In the genomic region with DNA sequence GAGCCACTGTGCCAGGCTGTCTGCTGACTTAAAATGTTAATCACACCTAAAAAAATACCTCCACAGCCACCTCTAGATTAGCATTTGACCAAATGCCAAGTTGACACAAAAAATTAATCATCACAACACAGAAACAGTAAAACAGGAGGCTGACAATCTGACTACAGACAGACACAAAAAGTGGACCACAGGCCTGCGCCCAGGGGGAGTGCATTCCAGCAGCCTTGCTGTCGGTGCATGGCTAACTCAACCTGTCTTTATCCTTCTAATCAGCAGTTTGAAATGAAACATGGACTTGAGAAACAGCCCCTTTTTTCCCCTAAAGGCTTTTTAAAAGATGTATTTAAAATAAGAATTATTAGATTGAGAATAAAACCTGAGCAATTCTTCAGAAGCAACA, we compare ENCODE assay signal across 31 cellular contexts.
"Had no signal": no experiment of that assay in that cellular context is flagged by ENCODE, and none has a peak within 500 bp of the region (broad histone marks: within the 10 kb centered on the region; RNA-seq: fewer than 3 reads in every experiment).

No MANE protein-coding gene starts in this region.

- ATAC-seq: natural killer cell; psoas muscle; right cardiac atrium; right lobe of liver; stimulated activated memory B cell treated with anti-CD40 and anti-IgM and Interleukin-4, amounts not matched to agents 10 μg/mL and 1 μg/mL and 100 μg/mL, for 72 hours; stimulated activated naive CD8-positive, alpha-beta T cell treated with anti-CD3 and anti-CD28 coated beads, Interleukin-15, amount 100 ng/mL, for 72 hours; stimulated activated naive CD8-positive, alpha-beta T cell treated with anti-CD3 and anti-CD28 coated beads, Interleukin-15, Interleukin-2, amounts not matched to agents 100 U/mL and 50 U/mL, for 24 hours; upper lobe of right lung had no signal

- H3K27ac Mint-ChIP-seq: naive B cell; natural killer cell; nephron; neural progenitor cell; progenitor cell of endocrine pancreas; stimulated activated memory B cell treated with anti-CD40 and anti-IgM and Interleukin-4, amounts not matched to agents 10 μg/mL and 1 μg/mL and 100 μg/mL, for 72 hours; stimulated activated naive CD8-positive, alpha-beta T cell treated with anti-CD3 and anti-CD28 coated beads, Interleukin-15, amount 100 ng/mL, for 72 hours; type B pancreatic cell had no signal

- DNase-seq: naive B cell; natural killer cell; occipital lobe; ovary; posterior cingulate gyrus; psoas muscle; right cardiac atrium; right lobe of liver; sigmoid colon; small intestine; stimulated activated CD4-positive, alpha-beta T cell treated with anti-CD3 and anti-CD28 coated beads, Interleukin-15, amount 100 ng/mL, for 24 hours; stimulated activated CD4-positive, alpha-beta T cell treated with anti-CD3 and anti-CD28 coated beads, Interleukin-2, amount 100 ng/mL, for 24 hours; stimulated activated CD4-positive, alpha-beta T cell treated with anti-CD3 and anti-CD28 coated beads, Interleukin-2, amount 100 ng/mL, for 48 hours; stimulated activated CD4-positive, alpha-beta T cell treated with anti-CD3 and anti-CD28 coated beads, Interleukin-4, amount 100 ng/mL, for 4 hours; stimulated activated CD8-positive, alpha-beta memory T cell treated with anti-CD3 and anti-CD28 coated beads, Interleukin-4, amount 100 ng/mL, for 48 hours; stimulated activated naive CD4-positive, alpha-beta T cell; stimulated activated naive CD8-positive, alpha-beta T cell treated with anti-CD3 and anti-CD28 coated beads, Interleukin-15, amount 100 ng/mL, for 72 hours; stimulated activated naive CD8-positive, alpha-beta T cell treated with anti-CD3 and anti-CD28 coated beads, Interleukin-15, Interleukin-2, amounts not matched to agents 100 U/mL and 50 U/mL, for 24 hours; substantia nigra; testis; tibial artery; transverse colon; upper lobe of right lung; uterus had no signal

- H3K27me3 ChIP-seq: neural progenitor cell, ovary, right lobe of liver, sigmoid colon, testis, tibial artery, transverse colon, uterus had no signal

- H3K36me3 Mint-ChIP-seq: naive B cell; natural killer cell; neural progenitor cell; stimulated activated memory B cell treated with anti-CD40 and anti-IgM and Interleukin-4, amounts not matched to agents 10 μg/mL and 1 μg/mL and 100 μg/mL, for 72 hours; type B pancreatic cell had no signal

- H3K4me2 ChIP-seq: neural progenitor cell had no signal

- H3K4me1 ChIP-seq: neural progenitor cell, parathyroid adenoma, psoas muscle, right lobe of liver, sigmoid colon, suprapubic skin, testis, tibial artery, transverse colon, upper lobe of right lung, uterus had no signal

- H3K36me3 ChIP-seq: neural progenitor cell, ovary, right lobe of liver, sigmoid colon, suprapubic skin, tibial artery, transverse colon, upper lobe of right lung, uterus had no signal

- H3K79me2 ChIP-seq: parathyroid adenoma had no signal

- H3K27me3 Mint-ChIP-seq: stimulated activated memory B cell treated with anti-CD40 and anti-IgM and Interleukin-4, amounts not matched to agents 10 μg/mL and 1 μg/mL and 100 μg/mL, for 72 hours; stimulated activated naive CD8-positive, alpha-beta T cell treated with anti-CD3 and anti-CD28 coated beads, Interleukin-15, amount 100 ng/mL, for 72 hours had no signal

- H3K4me3 Mint-ChIP-seq: naive B cell; natural killer cell; nephron; neural progenitor cell; stimulated activated memory B cell treated with anti-CD40 and anti-IgM and Interleukin-4, amounts not matched to agents 10 μg/mL and 1 μg/mL and 100 μg/mL, for 72 hours; stimulated activated naive CD8-positive, alpha-beta T cell treated with anti-CD3 and anti-CD28 coated beads, Interleukin-15, amount 100 ng/mL, for 72 hours; type B pancreatic cell had no signal

- H3K27ac ChIP-seq: neural progenitor cell, ovary, parathyroid adenoma, psoas muscle, right lobe of liver, sigmoid colon, suprapubic skin, testis, tibial artery, transverse colon, upper lobe of right lung, uterus had no signal

- H2AFZ ChIP-seq: neural progenitor cell, parathyroid adenoma had no signal

- H3K9me3 Mint-ChIP-seq: natural killer cell; neural progenitor cell; stimulated activated memory B cell treated with anti-CD40 and anti-IgM and Interleukin-4, amounts not matched to agents 10 μg/mL and 1 μg/mL and 100 μg/mL, for 72 hours; stimulated activated naive CD8-positive, alpha-beta T cell treated with anti-CD3 and anti-CD28 coated beads, Interleukin-15, amount 100 ng/mL, for 72 hours; type B pancreatic cell had no signal

- H3K4me1 Mint-ChIP-seq: natural killer cell, nephron, neural progenitor cell had no signal

- H3K4me3 ChIP-seq: neural progenitor cell, ovary, psoas muscle, right lobe of liver, sigmoid colon, suprapubic skin, testis, tibial artery, transverse colon, upper lobe of right lung, uterus had no signal

- H3K9me3 ChIP-seq: ovary, psoas muscle, right lobe of liver, sigmoid colon, suprapubic skin, testis, tibial artery, transverse colon, upper lobe of right lung, uterus had no signal
